Comparison of ENCODE assay signal across 1 cellular context in the genomic region with DNA sequence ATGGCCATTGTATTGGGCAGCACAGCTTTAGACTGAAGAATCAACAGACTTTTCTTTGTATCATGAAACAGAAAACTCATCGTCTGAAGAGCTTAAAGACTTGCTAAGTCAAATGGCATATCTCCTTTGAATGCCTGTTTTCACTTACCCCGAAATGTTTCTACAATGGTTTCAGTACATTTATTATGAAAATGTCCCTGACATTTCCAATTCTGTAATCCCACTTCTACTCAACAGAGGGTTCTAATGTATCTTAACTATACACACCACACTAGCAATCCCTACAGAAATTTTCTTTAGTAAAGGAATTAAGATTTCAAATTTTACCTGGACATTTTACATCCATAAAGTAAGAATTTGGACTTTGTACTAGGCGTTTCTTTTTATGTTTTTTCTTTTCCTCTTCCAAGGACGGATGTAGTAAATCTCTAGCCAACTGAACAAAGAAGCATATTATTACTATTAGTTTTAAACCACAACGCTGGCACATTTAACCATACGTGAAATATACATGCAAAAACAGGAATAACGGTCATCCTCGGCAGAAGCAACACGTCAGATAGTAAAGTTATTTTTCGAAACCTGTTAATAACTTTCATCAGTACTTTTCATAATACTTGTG.
TF ChIP-seq lines count a peak whose summit lies in the region.

No MANE protein-coding gene starts in this region.

TF ChIP-seq in H1, 55 proteins besides CTCF, POLR2A, EP300 and RAD21:
- TF ChIP-seq, protein P1, sequence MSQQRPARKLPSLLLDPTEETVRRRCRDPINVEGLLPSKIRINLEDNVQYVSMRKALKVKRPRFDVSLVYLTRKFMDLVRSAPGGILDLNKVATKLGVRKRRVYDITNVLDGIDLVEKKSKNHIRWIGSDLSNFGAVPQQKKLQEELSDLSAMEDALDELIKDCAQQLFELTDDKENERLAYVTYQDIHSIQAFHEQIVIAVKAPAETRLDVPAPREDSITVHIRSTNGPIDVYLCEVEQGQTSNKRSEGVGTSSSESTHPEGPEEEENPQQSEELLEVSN (IDR thresholded peaks at IDR 0.05), result no peak
- TF ChIP-seq, protein P2, sequence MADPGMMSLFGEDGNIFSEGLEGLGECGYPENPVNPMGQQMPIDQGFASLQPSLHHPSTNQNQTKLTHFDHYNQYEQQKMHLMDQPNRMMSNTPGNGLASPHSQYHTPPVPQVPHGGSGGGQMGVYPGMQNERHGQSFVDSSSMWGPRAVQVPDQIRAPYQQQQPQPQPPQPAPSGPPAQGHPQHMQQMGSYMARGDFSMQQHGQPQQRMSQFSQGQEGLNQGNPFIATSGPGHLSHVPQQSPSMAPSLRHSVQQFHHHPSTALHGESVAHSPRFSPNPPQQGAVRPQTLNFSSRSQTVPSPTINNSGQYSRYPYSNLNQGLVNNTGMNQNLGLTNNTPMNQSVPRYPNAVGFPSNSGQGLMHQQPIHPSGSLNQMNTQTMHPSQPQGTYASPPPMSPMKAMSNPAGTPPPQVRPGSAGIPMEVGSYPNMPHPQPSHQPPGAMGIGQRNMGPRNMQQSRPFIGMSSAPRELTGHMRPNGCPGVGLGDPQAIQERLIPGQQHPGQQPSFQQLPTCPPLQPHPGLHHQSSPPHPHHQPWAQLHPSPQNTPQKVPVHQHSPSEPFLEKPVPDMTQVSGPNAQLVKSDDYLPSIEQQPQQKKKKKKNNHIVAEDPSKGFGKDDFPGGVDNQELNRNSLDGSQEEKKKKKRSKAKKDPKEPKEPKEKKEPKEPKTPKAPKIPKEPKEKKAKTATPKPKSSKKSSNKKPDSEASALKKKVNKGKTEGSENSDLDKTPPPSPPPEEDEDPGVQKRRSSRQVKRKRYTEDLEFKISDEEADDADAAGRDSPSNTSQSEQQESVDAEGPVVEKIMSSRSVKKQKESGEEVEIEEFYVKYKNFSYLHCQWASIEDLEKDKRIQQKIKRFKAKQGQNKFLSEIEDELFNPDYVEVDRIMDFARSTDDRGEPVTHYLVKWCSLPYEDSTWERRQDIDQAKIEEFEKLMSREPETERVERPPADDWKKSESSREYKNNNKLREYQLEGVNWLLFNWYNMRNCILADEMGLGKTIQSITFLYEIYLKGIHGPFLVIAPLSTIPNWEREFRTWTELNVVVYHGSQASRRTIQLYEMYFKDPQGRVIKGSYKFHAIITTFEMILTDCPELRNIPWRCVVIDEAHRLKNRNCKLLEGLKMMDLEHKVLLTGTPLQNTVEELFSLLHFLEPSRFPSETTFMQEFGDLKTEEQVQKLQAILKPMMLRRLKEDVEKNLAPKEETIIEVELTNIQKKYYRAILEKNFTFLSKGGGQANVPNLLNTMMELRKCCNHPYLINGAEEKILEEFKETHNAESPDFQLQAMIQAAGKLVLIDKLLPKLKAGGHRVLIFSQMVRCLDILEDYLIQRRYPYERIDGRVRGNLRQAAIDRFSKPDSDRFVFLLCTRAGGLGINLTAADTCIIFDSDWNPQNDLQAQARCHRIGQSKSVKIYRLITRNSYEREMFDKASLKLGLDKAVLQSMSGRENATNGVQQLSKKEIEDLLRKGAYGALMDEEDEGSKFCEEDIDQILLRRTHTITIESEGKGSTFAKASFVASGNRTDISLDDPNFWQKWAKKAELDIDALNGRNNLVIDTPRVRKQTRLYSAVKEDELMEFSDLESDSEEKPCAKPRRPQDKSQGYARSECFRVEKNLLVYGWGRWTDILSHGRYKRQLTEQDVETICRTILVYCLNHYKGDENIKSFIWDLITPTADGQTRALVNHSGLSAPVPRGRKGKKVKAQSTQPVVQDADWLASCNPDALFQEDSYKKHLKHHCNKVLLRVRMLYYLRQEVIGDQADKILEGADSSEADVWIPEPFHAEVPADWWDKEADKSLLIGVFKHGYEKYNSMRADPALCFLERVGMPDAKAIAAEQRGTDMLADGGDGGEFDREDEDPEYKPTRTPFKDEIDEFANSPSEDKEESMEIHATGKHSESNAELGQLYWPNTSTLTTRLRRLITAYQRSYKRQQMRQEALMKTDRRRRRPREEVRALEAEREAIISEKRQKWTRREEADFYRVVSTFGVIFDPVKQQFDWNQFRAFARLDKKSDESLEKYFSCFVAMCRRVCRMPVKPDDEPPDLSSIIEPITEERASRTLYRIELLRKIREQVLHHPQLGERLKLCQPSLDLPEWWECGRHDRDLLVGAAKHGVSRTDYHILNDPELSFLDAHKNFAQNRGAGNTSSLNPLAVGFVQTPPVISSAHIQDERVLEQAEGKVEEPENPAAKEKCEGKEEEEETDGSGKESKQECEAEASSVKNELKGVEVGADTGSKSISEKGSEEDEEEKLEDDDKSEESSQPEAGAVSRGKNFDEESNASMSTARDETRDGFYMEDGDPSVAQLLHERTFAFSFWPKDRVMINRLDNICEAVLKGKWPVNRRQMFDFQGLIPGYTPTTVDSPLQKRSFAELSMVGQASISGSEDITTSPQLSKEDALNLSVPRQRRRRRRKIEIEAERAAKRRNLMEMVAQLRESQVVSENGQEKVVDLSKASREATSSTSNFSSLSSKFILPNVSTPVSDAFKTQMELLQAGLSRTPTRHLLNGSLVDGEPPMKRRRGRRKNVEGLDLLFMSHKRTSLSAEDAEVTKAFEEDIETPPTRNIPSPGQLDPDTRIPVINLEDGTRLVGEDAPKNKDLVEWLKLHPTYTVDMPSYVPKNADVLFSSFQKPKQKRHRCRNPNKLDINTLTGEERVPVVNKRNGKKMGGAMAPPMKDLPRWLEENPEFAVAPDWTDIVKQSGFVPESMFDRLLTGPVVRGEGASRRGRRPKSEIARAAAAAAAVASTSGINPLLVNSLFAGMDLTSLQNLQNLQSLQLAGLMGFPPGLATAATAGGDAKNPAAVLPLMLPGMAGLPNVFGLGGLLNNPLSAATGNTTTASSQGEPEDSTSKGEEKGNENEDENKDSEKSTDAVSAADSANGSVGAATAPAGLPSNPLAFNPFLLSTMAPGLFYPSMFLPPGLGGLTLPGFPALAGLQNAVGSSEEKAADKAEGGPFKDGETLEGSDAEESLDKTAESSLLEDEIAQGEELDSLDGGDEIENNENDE (IDR thresholded peaks at IDR 0.05; ENCODE audit: insufficient replicate concordance, low read length), result no peak
- TF ChIP-seq CBX8 (IDR thresholded peaks at IDR 0.05; ENCODE audit: borderline replicate concordance, low read depth, low read length) (no peak), GABPA (IDR thresholded peaks at IDR 0.05; ENCODE audit: borderline replicate concordance, insufficient read depth, low read length) (no peak)
